ENCODE assay signal across 8 cellular contexts in genomic region chr17:63840591-63841349, GRCh38. TPM values are rescaled to one million over a fixed set of nuclear protein-coding genes. Genes with fewer than 3 reads are reported as not detected.
A peak's percentile ranks its signal among the peaks of the same experiment; 100 is the strongest.
DNase-seq lines count a peak whose midpoint lies in the region; ATAC-seq, FAIRE-seq and TF ChIP-seq lines count a peak whose summit lies in the region.

No MANE protein-coding gene starts in this region.

- no peaks in the 10 kb centered on the region for H3K9me3 Mint-ChIP-seq in IgD-negative memory B cell
- no peaks in the 10 kb centered on the region for H3K9me3 Mint-ChIP-seq in central memory CD8-positive, alpha-beta T cell

- no peak for TF ChIP-seq POLR2A in A549 (IDR thresholded peaks at IDR 0.05; ENCODE audit: low read length)

- peak overlapping the region; percentile 89 to 98 (median 96) for H3K4me3 Mint-ChIP-seq in IgD-negative memory B cell
- H3K4me3 Mint-ChIP-seq in central memory CD8-positive, alpha-beta T cell = peak overlapping the region; percentile 93

- H3K9me3 ChIP-seq in A549 = no peaks in the 10 kb centered on the region

- DNase-seq in A549 (ENCODE audit: low read depth in 1 of 2, low spot score in 1 of 2) (no peak), midbrain (lab: John Stamatoyannopoulos, UW) (peak; percentile 31), NCI-H187 treated with DMSO at 0.1 percent for 48 hours (lab: John Stamatoyannopoulos, UW) (no peak), left lobe of liver (ENCODE audit: low spot score) (no peak), NCI-H345 treated with DMSO at 0.1 percent for 48 hours (lab: John Stamatoyannopoulos, UW; ENCODE audit: unreplicated experiment) (no peak)
- no peak for DNase-seq in central memory CD8-positive, alpha-beta T cell (ENCODE audit: low spot score in 2 of 2)

- H3K27ac ChIP-seq in A549 = peak overlapping the region; percentile 94 to 97

- ATAC-seq in A549 (no peak), GM18511 (IDR thresholded peaks at IDR 0.05; ENCODE audit: unreplicated experiment) (no peak), left lobe of liver (no peak)
- ATAC-seq in central memory CD8-positive, alpha-beta T cell (replicated peaks; ENCODE audit: extremely low read depth, poor library complexity, severe bottlenecking) = no peak

- FAIRE-seq in A549 (lab: Jason Lieb, UNC) = no peak

- peak overlapping the region; percentile 96 for H3K4me2 ChIP-seq in A549

- H3K27me3 Mint-ChIP-seq in IgD-negative memory B cell = no peaks in the 10 kb centered on the region
- no peaks in the 10 kb centered on the region for H3K27me3 Mint-ChIP-seq in central memory CD8-positive, alpha-beta T cell

- peak overlapping the region; percentile 89 to 99 (median 98) for H3K27ac Mint-ChIP-seq in IgD-negative memory B cell
- H3K27ac Mint-ChIP-seq in central memory CD8-positive, alpha-beta T cell (ENCODE audit: low read depth) = peak overlapping the region; percentile 93

- 82% methylated on average over 4 of the region's 4 CpGs for WGBS in A549 (ENCODE audit: missing lambda C conversion rate)

- H3K36me3 Mint-ChIP-seq in IgD-negative memory B cell = no peaks in the 10 kb centered on the region
- H3K36me3 Mint-ChIP-seq in central memory CD8-positive, alpha-beta T cell (ENCODE audit: insufficient read depth) = peaks cover 26% of the 10 kb centered on the region

- H3K4me1 ChIP-seq in A549 = peaks cover 32% of the 10 kb centered on the region

- CTCF ChIA-PET in A549 (lab: Yijun Ruan, JAX) = interaction anchor here (0.9 to 4.3 kb wide), 7 partner anchors 8 to 25 kb away, joined by 3 to 37 read pairs (median 8); partner anchors contain the start of genes FTSJ3 and PSMC5

- no peak for TF ChIP-seq EP300 in A549 (IDR thresholded peaks at IDR 0.05)

- H3K4me1 Mint-ChIP-seq in IgD-negative memory B cell = peaks cover 19 to 32% (median 28%) of the 10 kb centered on the region in 3 donors
- peaks cover 36% of the 10 kb centered on the region for H3K4me1 Mint-ChIP-seq in central memory CD8-positive, alpha-beta T cell

- peak overlapping the region; percentile 89 for H3K4me3 ChIP-seq in A549

- no peak for TF ChIP-seq RAD21 in A549 (conservative IDR thresholded peaks at IDR 0.05 in 1 of 2, IDR thresholded peaks at IDR 0.05 in 1 of 2)

- no peak for TF ChIP-seq CTCF in A549 (IDR thresholded peaks at IDR 0.05)

- POLR2A ChIA-PET in A549 (lab: Yijun Ruan, JAX) = interaction anchor here (0.9 to 1.0 kb wide), 2 partner anchors 13 to 305 kb away, joined by 3 read pairs; no protein-coding TSS in a partner anchor

TF ChIP-seq in A549, 52 proteins besides CTCF, POLR2A, EP300 and RAD21 (continues in another document):
- no peak for TF ChIP-seq RCOR1 (IDR thresholded peaks at IDR 0.05; ENCODE audit: low read depth, low read length)
- TF ChIP-seq, protein P1, sequence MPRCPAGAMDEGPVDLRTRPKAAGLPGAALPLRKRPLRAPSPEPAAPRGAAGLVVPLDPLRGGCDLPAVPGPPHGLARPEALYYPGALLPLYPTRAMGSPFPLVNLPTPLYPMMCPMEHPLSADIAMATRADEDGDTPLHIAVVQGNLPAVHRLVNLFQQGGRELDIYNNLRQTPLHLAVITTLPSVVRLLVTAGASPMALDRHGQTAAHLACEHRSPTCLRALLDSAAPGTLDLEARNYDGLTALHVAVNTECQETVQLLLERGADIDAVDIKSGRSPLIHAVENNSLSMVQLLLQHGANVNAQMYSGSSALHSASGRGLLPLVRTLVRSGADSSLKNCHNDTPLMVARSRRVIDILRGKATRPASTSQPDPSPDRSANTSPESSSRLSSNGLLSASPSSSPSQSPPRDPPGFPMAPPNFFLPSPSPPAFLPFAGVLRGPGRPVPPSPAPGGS (IDR thresholded peaks at IDR 0.05) = no peak
- TF ChIP-seq CHD2 (IDR thresholded peaks at IDR 0.05; ENCODE audit: low read length, partially characterized antibody) = no peak
- no peak for TF ChIP-seq ZC3H11A (IDR thresholded peaks at IDR 0.05)
- no peak for TF ChIP-seq REST (IDR thresholded peaks at IDR 0.05)
- no peak for TF ChIP-seq KDM1A (IDR thresholded peaks at IDR 0.05; ENCODE audit: low read depth)
- TF ChIP-seq KDM5A (IDR thresholded peaks at IDR 0.05) = no peak
- TF ChIP-seq RARB (CRISPR knock-in tag; IDR thresholded peaks at IDR 0.05) = no peak
- TF ChIP-seq PHF8 (IDR thresholded peaks at IDR 0.05; ENCODE audit: borderline replicate concordance, low read depth) = no peak
- no peak for TF ChIP-seq RFX5 (IDR thresholded peaks at IDR 0.05)
- TF ChIP-seq JUNB (IDR thresholded peaks at IDR 0.05) = no peak
- TF ChIP-seq, protein P2, sequence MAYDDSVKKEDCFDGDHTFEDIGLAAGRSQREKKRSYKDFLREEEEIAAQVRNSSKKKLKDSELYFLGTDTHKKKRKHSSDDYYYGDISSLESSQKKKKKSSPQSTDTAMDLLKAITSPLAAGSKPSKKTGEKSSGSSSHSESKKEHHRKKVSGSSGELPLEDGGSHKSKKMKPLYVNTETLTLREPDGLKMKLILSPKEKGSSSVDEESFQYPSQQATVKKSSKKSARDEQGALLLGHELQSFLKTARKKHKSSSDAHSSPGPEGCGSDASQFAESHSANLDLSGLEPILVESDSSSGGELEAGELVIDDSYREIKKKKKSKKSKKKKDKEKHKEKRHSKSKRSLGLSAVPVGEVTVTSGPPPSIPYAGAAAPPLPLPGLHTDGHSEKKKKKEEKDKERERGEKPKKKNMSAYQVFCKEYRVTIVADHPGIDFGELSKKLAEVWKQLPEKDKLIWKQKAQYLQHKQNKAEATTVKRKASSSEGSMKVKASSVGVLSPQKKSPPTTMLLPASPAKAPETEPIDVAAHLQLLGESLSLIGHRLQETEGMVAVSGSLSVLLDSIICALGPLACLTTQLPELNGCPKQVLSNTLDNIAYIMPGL (CRISPR knock-in tag; IDR thresholded peaks at IDR 0.05; ENCODE audit: borderline replicate concordance) = no peak
- no peak for TF ChIP-seq ZSCAN20 (CRISPR knock-in tag; IDR thresholded peaks at IDR 0.05)
- no peak for TF ChIP-seq CBX8 (IDR thresholded peaks at IDR 0.05)

RNA-seq across cellular contexts. Expression of gene SMARCD2, which starts 1.7 kb away (rescaled TPM):
- polyA plus RNA-seq in A549 (2011; rRNA removed) (52.7 and 61.9 TPM in 2 replicates), A549 (2017; fragmentation: RNase III; extraction: RNeasy Plus Mini Kit Qiagen cat#74134 plus additional on column Dnase treatment) (37.5 to 40.4 TPM (median 39.8 TPM) in 3 replicates), IgD-negative memory B cell (96.1 TPM)
- 54.2 and 62.9 TPM in 2 replicates for polyA plus RNA-seq in A549 (2012; cell fraction: cytosol; rRNA removed)
- 76.0 and 84.7 TPM in 2 replicates for polyA plus RNA-seq in A549 (2012; cell fraction: nucleus; rRNA removed)
- 94.7 and 102 TPM in 2 replicates for polyA minus RNA-seq in A549 (2011; rRNA and poly(A)+ RNA removed)
- 73.9 TPM for total RNA-seq in left lobe of liver

RNA-seq across cellular contexts. Expression of gene FTSJ3, which starts 13.3 kb away (rescaled TPM):
- 62.6 and 74.5 TPM in 2 replicates for polyA plus RNA-seq in A549 (2011; rRNA removed)
- polyA plus RNA-seq in A549 (2012; cell fraction: cytosol; rRNA removed) = 54.7 and 62.3 TPM in 2 replicates
- 82.3 and 82.7 TPM in 2 replicates for polyA plus RNA-seq in A549 (2012; cell fraction: nucleus; rRNA removed)
- polyA plus RNA-seq in A549 (2017; fragmentation: RNase III; extraction: RNeasy Plus Mini Kit Qiagen cat#74134 plus additional on column Dnase treatment) = 95.7 to 104 TPM (median 98.6 TPM) in 3 replicates
- 92.7 and 119 TPM in 2 replicates for polyA minus RNA-seq in A549 (2011; rRNA and poly(A)+ RNA removed)
- 28.7 TPM for polyA plus RNA-seq in IgD-negative memory B cell
- 16.3 TPM for total RNA-seq in left lobe of liver

RNA-seq across cellular contexts. Expression of gene PSMC5, which starts 13.5 kb away (rescaled TPM):
- polyA plus RNA-seq in A549 (2011; rRNA removed) (222 and 303 TPM in 2 replicates), A549 (2017; fragmentation: RNase III; extraction: RNeasy Plus Mini Kit Qiagen cat#74134 plus additional on column Dnase treatment) (399 to 406 TPM (median 399 TPM) in 3 replicates), IgD-negative memory B cell (139 TPM)
- 297 and 348 TPM in 2 replicates for polyA plus RNA-seq in A549 (2012; cell fraction: cytosol; rRNA removed)
- polyA plus RNA-seq in A549 (2012; cell fraction: nucleus; rRNA removed) = 173 and 210 TPM in 2 replicates
- polyA minus RNA-seq in A549 (2011; rRNA and poly(A)+ RNA removed) = 234 and 240 TPM in 2 replicates
- total RNA-seq in left lobe of liver = 67.0 TPM

RNA-seq across cellular contexts. Expression of gene CSH2, which starts 32.7 kb away (rescaled TPM):
- not detected in 2 replicates for polyA plus RNA-seq in A549 (2011; rRNA removed)
- polyA plus RNA-seq in A549 (2012; cell fraction: cytosol; rRNA removed) = not detected in 2 replicates
- polyA plus RNA-seq in A549 (2012; cell fraction: nucleus; rRNA removed) = not detected in 2 replicates
- not detected in 3 replicates for polyA plus RNA-seq in A549 (2017; fragmentation: RNase III; extraction: RNeasy Plus Mini Kit Qiagen cat#74134 plus additional on column Dnase treatment)
- not detected in 2 replicates for polyA minus RNA-seq in A549 (2011; rRNA and poly(A)+ RNA removed)
- polyA plus RNA-seq in IgD-negative memory B cell = not detected
- not detected for total RNA-seq in left lobe of liver

RNA-seq across cellular contexts. Expression of gene GH2, which starts 41.0 kb away (rescaled TPM):
- polyA plus RNA-seq in A549 (2011; rRNA removed) (not detected in 2 replicates), A549 (2017; fragmentation: RNase III; extraction: RNeasy Plus Mini Kit Qiagen cat#74134 plus additional on column Dnase treatment) (not detected in 3 replicates), IgD-negative memory B cell (not detected)
- not detected in 2 replicates for polyA plus RNA-seq in A549 (2012; cell fraction: cytosol; rRNA removed)
- polyA plus RNA-seq in A549 (2012; cell fraction: nucleus; rRNA removed) = not detected in 2 replicates
- not detected in 2 replicates for polyA minus RNA-seq in A549 (2011; rRNA and poly(A)+ RNA removed)
- not detected for total RNA-seq in left lobe of liver
